ENCODE assay signal across 8 cellular contexts in the genomic region with DNA sequence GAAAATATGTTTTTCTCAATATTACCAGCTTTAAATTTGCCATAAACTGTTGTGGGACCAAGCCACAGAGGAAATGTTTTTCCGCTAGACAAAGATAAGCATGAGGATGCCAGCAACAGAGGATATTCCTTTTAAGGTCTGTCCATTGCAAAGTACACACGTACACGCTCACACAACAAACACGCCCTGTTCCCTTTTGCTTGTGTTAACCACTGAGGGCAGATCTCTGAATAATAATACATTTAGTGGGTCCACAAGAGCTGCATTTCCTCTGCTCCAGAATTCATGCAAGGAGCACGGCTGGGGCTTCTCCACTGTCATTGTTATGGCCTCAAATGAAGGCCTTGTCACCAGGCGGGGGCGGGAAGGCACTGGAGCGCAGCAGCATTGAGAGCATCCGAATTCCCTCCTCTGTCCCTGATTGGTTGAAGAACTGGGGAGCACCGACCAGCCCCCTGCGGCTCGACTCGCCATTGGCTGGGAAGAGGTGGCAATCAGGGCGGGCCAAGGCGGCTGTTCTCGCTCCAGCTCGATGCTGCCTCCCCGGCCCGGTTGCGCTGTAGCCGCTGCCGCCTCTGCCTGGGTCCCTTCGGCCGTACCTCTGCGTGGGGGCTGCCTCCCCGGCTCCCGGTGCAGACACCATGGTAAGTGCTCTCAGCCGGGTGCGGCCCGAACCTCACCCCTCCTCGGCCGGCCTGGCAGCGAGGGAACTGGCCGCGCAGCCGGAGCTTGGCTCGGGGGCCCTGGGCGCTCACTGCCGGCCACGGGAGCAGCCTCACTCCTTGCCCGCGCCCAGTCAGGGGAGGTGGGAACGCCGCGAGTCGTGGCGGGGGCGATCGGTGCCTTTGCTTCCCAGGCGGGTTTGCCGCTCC. TPM values are rescaled to one million over a fixed set of nuclear protein-coding genes. Genes with fewer than 3 reads are reported as not detected.
DNase-seq lines count a peak whose midpoint lies in the region; ATAC-seq and TF ChIP-seq lines count a peak whose summit lies in the region.

A gene (plus strand): TSS at position 522 of the 872 bp plus-strand sequence. CDS start 120 bp downstream, at position 642.

- no peaks in the 10 kb centered on the region for H3K9me3 ChIP-seq in ascending aorta
- H3K9me3 ChIP-seq in right atrium auricular region, result no peaks in the 10 kb centered on the region

- intact Hi-C loops in ascending aorta (cut with DNase I), result loop anchor here (1.0 to 5.0 kb wide), 7 partner anchors 26 to 381 kb away; a partner anchor contains a TSS

- H3K27me3 Mint-ChIP-seq in progenitor cell of endocrine pancreas, result peaks cover 11% of the 10 kb centered on the region

- ATAC-seq in GM19455 (IDR thresholded peaks at IDR 0.05; ENCODE audit: unreplicated experiment), result peak; percentile 88
- peak; percentile 96 for ATAC-seq in HG03575 (IDR thresholded peaks at IDR 0.05; ENCODE audit: extremely low read depth, insufficient number of reproducible peaks, low FRiP score, unreplicated experiment)

- H3K4me3 ChIP-seq in ascending aorta (peak within 1 kb of the TSS; percentile 80 to 94), right atrium auricular region (peak within 1 kb of the TSS; percentile 85 to 87)

- no peaks in the 10 kb centered on the region for H3K9me3 Mint-ChIP-seq in progenitor cell of endocrine pancreas (ENCODE audit: low read depth)

- TF ChIP-seq CTCF in ascending aorta (IDR thresholded peaks at IDR 0.05) (peak; percentile 29 to 60 (median 36)), right atrium auricular region (IDR thresholded peaks at IDR 0.05) (peak; percentile 41 to 62), progenitor cell of endocrine pancreas (IDR thresholded peaks at IDR 0.05; ENCODE audit: unreplicated experiment) (peak; percentile 41)

- peak within 1 kb of the TSS; percentile 68 for H3K4me3 Mint-ChIP-seq in progenitor cell of endocrine pancreas (ENCODE audit: low read depth)

- H3K36me3 ChIP-seq in ascending aorta (no peaks in the 10 kb centered on the region), right atrium auricular region (no peaks in the 10 kb centered on the region)

- peak within 1 kb of the TSS; percentile 85 for H3K27ac Mint-ChIP-seq in progenitor cell of endocrine pancreas

- H3K4me1 Mint-ChIP-seq in progenitor cell of endocrine pancreas (ENCODE audit: low read depth), result no peaks in the 10 kb centered on the region

- H3K36me3 Mint-ChIP-seq in progenitor cell of endocrine pancreas (ENCODE audit: insufficient read depth), result no peaks in the 10 kb centered on the region

- H3K27ac ChIP-seq in ascending aorta, result peak within 1 kb of the TSS; percentile 93 to 94
- peak within 1 kb of the TSS; percentile 88 to 95 for H3K27ac ChIP-seq in right atrium auricular region

- DNase-seq in CMK (ENCODE audit: low read depth), result peak; percentile 83
- peak; percentile 0 to 78 (median 36) for DNase-seq in T-helper 2 cell
- DNase-seq in ascending aorta (ENCODE audit: low spot score in 2 of 2), result peak; percentile 82 to 97
- DNase-seq in right atrium auricular region (ENCODE audit: low spot score), result peak; percentile 95
- DNase-seq in progenitor cell of endocrine pancreas (ENCODE audit: low spot score, unreplicated experiment), result peak; percentile 70
- DNase-seq in ureter (ENCODE audit: low spot score), result peak; percentile 92

- H3K27me3 ChIP-seq in ascending aorta (no peaks in the 10 kb centered on the region), right atrium auricular region (no peaks in the 10 kb centered on the region)

- H3K4me1 ChIP-seq in ascending aorta, result peaks cover 0 to 6% of the 10 kb centered on the region in 2 donors
- peaks cover 0 to 9% of the 10 kb centered on the region in 2 donors for H3K4me1 ChIP-seq in right atrium auricular region

RNA-seq across cellular contexts. Expression of the gene that starts here (rescaled TPM):
- 34.9 TPM for total RNA-seq in ascending aorta
- 10 to 100 TPM; 11.3 to 15.0 TPM for total RNA-seq in right atrium auricular region
- 1.5 and 1.9 TPM in 2 replicates for total RNA-seq in progenitor cell of endocrine pancreas
- 10.1 TPM for total RNA-seq in ureter

Comparison
In these comparisons a context has a peak if more than half of its experiments do, and no peak if none do; other contexts are left out.
1. Peak in every context shown above with its lines: DNase-seq, ATAC-seq, H3K4me3 ChIP-seq and H3K27ac ChIP-seq.
2. DNase-seq: peak in every context shown above with its lines; median percentile 95 in right atrium auricular region; 92 in ureter; 90 in ascending aorta; 83 in CMK; 70 in progenitor cell of endocrine pancreas; 36 in T-helper 2 cell.